1 cellular context compared by ENCODE assay signal in the genomic region with DNA sequence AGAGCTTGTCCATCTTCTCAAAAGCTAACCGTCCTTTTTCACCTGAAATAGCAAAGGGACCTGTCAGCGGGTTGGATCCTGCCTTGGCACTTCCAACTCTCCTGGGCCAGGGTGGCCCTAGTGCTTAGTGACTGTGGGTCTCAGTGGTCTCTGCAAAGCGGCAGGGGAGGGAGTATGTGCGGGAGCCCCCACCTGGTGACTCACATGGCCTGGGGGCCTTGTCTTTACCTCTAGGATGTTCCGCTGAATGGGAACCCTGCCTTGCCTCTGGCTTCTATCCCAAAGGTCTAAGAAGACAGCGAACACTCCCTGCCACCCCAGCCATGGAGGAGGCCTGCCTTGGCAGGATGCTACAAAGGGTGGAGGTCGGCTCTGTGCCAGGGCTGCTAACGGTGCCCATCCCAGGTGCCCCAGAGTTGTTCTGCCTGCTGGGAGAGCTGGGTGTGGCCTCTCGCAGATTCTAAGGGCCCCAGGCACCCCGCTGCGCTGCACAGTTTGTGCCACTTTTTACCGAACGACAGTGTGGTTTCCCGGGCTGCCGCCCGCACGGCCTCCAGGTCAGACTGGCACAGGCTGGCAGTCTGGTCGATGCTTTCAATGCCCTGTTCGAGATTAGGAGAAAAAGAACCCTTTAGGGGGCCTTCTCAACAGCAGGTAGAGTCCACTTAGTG.
A peak's percentile ranks its signal among the peaks of the same experiment; 100 is the strongest.
TF ChIP-seq lines count a peak whose summit lies in the region.

No MANE protein-coding gene starts in this region.

TF ChIP-seq in HepG2, 621 proteins besides CTCF, POLR2A, EP300 and RAD21 (continued from another document):
- TF ChIP-seq, protein P1, sequence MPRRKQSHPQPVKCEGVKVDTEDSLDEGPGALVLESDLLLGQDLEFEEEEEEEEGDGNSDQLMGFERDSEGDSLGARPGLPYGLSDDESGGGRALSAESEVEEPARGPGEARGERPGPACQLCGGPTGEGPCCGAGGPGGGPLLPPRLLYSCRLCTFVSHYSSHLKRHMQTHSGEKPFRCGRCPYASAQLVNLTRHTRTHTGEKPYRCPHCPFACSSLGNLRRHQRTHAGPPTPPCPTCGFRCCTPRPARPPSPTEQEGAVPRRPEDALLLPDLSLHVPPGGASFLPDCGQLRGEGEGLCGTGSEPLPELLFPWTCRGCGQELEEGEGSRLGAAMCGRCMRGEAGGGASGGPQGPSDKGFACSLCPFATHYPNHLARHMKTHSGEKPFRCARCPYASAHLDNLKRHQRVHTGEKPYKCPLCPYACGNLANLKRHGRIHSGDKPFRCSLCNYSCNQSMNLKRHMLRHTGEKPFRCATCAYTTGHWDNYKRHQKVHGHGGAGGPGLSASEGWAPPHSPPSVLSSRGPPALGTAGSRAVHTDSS (CRISPR knock-in tag; conservative IDR thresholded peaks at IDR 0.05), result 0 out of 2 replicates have a peak, but pooled peaks have one; percentile 73
- TF ChIP-seq RARA (CRISPR knock-in tag; IDR thresholded peaks at IDR 0.05) (no peak), AGO1 (IDR thresholded peaks at IDR 0.05; ENCODE audit: low read depth, low read length, poor library complexity, severe bottlenecking) (peak; percentile 52), ZNF24 (IDR thresholded peaks at IDR 0.05) (no peak)
TF ChIP-seq in HepG2: peak in this region for 12.
